8 cellular contexts compared by ENCODE assay signal in the genomic region with DNA sequence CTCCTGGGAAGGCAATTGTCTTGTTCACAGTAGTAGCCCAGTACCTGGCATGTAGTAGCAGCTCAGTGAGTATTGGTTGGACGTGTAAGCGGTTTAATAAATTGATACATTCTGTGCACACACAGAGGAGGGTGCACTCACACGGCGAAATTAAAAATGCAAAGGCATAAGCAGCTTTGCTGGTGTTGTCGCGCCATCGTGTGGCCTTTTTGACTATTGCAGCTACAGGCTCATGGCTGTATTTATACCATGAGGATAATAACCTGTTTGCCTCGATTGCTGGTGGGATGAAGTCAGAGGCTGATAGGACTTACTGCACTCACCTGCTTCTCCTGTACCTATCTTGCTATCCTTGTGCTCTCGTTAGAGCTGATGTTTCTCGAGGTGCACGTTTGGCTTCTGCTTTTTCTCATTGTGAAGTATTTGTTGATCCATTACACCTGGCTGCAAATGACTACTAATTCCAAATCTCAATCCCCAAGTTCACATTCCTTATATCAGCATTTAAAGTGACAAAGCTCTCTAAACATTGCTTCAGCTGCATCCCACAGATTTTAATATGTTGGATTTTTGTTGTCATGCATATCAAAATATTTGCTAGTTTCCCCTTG.
A peak's percentile ranks its signal among the peaks of the same experiment; 100 is the strongest.
DNase-seq lines count a peak whose midpoint lies in the region; ATAC-seq and TF ChIP-seq lines count a peak whose summit lies in the region.

No MANE protein-coding gene starts in this region.

- H3K4me2 ChIP-seq in mammary epithelial cell (ENCODE audit: insufficient read depth, low read depth, low read length): no peak overlapping the region

- CTCF ChIA-PET in mammary epithelial cell (lab: Charles Lee; ENCODE audit: low non-redundant PET): interaction anchor here (0.6 kb wide), 1 partner anchor 121 kb away, joined by 6 read pairs; no protein-coding TSS in a partner anchor

- intact Hi-C loops in mammary epithelial cell (cut with micrococcal nuclease): loop anchor here (1.0 to 5.0 kb wide), 3 partner anchors 221 to 666 kb away; no protein-coding TSS in a partner anchor

- in situ Hi-C loops in mammary epithelial cell (cut with MboI; ENCODE audit: low sequenced_read_pairs in 2 of 2): no loop called here

- H3K36me3 ChIP-seq in mammary epithelial cell (ENCODE audit: insufficient read depth, low read length): no peaks in the 10 kb centered on the region
- H3K36me3 ChIP-seq in kidney epithelial cell (ENCODE audit: control insufficient read depth, insufficient read depth, low read length): no peaks in the 10 kb centered on the region

- ATAC-seq in HG02884 (IDR thresholded peaks at IDR 0.05; ENCODE audit: unreplicated experiment): peak; percentile 73

- H4K20me1 ChIP-seq in mammary epithelial cell (ENCODE audit: insufficient read depth, low read length): no peaks in the 10 kb centered on the region

- no peak overlapping the region for H2AFZ ChIP-seq in mammary epithelial cell (ENCODE audit: low read depth, low read length)

- no peak overlapping the region for H3K4me3 ChIP-seq in mammary epithelial cell (replicated peaks in 1 of 3; ENCODE audit: insufficient read depth in 1 of 3, low read depth in 2 of 3, low read length in 3 of 3)
- H3K4me3 ChIP-seq in kidney epithelial cell (ENCODE audit: low read depth, low read length): no peak overlapping the region

- no peaks in the 10 kb centered on the region for H3K9me3 ChIP-seq in mammary epithelial cell (replicated peaks; ENCODE audit: insufficient read depth, low read length)

- H3K9ac ChIP-seq in mammary epithelial cell (ENCODE audit: insufficient read depth, low read length): no peak overlapping the region

- H3K27ac ChIP-seq in mammary epithelial cell (ENCODE audit: insufficient read depth, low read depth, low read length): no peak overlapping the region

- under 1% methylated on average over 11 of the region's 11 CpGs for WGBS in mammary epithelial cell (ENCODE audit: low coverage, missing lambda C conversion rate)

- peak; percentile 73 to 84 for TF ChIP-seq CTCF in mammary epithelial cell (conservative IDR thresholded peaks at IDR 0.05 in 1 of 2, IDR thresholded peaks at IDR 0.05 in 1 of 2; ENCODE audit: extremely low read depth in 1 of 2, insufficient read depth in 1 of 2, low read depth in 1 of 2, low read length in 2 of 2)
- peak; percentile 86 for TF ChIP-seq CTCF in kidney epithelial cell (IDR thresholded peaks at IDR 0.05; ENCODE audit: insufficient read depth, low read length, poor library complexity, severe bottlenecking)

- dilution Hi-C loops in mammary epithelial cell (cut with HindIII; ENCODE audit: low sequenced_read_pairs): no loop called here

- BruUV-seq in mammary epithelial cell (replicated peaks; lab: Mats Ljungman, UMichigan): no TSS peak

- no peaks in the 10 kb centered on the region for H3K4me1 ChIP-seq in mammary epithelial cell (ENCODE audit: insufficient read depth, low read length)

- DNase-seq in SIG-M5 treated with dmso at 0.1 percent for 504 hours (lab: John Stamatoyannopoulos, UW; ENCODE audit: unreplicated experiment): peak; percentile 38
- DNase-seq in SIG-M5 (lab: John Stamatoyannopoulos, UW): no peak
- DNase-seq in NCI-H2081 treated with DMSO at 0.1 percent for 48 hours (lab: John Stamatoyannopoulos, UW): peak; percentile 2
- DNase-seq in UCSD-AML1 (lab: John Stamatoyannopoulos, UW; ENCODE audit: unreplicated experiment): peak; percentile 64
- peak; percentile 14 for DNase-seq in mammary epithelial cell
- DNase-seq in kidney epithelial cell (ENCODE audit: low read depth): no peak
- peak; percentile 69 for DNase-seq in stimulated activated CD4-positive, alpha-beta T cell treated with anti-CD3 and anti-CD28 coated beads, Interleukin-4, amount 100 ng/mL, for 1 hour

- no peaks in the 10 kb centered on the region for H3K27me3 ChIP-seq in mammary epithelial cell (ENCODE audit: insufficient read depth, low read length)
- no peaks in the 10 kb centered on the region for H3K27me3 ChIP-seq in kidney epithelial cell (ENCODE audit: control insufficient read depth, insufficient read depth, low read length)

- no peaks in the 10 kb centered on the region for H3K79me2 ChIP-seq in mammary epithelial cell (ENCODE audit: insufficient read depth, low read length)

Comparison
In these comparisons a context has a peak if more than half of its experiments do, and no peak if none do; other contexts are left out.
1. DNase-seq: peak in SIG-M5 treated with dmso at 0.1 percent for 504 hours (single experiment), NCI-H2081 treated with DMSO at 0.1 percent for 48 hours (single experiment), UCSD-AML1 (single experiment), mammary epithelial cell (single experiment) and stimulated activated CD4-positive, alpha-beta T cell treated with anti-CD3 and anti-CD28 coated beads, Interleukin-4, amount 100 ng/mL, for 1 hour (single experiment); none in SIG-M5 (single experiment) and kidney epithelial cell (single experiment).